17 cellular contexts compared by ENCODE assay signal in the genomic region with DNA sequence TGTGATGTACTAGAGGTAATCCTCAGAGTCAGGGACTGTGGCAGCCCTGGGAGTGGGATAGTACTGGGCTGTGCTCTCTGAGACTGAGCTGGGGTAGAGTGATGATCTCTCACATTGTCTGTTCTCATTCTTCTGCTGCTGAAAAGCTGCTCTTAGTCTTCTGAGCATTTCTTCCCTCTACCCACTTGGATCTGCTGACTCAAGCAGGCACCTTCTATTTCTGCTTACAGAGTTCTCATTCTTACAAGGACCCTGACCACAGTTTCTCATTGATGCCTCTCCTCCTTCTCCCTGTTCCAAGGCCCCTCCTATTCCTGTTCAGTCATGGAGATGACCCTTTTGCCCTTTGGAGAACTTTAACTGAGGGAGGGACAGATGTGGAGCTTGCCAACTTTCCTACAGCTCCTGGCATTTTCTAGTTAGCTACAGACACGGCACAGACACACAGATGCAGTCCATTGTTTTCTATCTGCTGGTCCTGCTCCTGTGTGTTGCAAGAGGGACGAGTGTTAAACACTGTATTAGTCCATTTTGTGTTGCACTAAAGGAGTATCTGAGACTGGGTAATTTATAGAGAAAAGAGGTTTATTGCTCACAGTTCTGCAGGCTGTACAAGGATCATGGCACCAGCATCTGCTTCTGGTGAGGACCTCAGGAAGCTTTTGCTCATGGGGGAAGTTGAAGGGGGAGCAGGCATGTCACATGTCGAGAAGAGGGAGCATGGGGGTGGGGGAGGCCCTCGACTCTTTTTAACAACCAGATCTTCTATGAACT. TPM values are rescaled to one million over a fixed set of nuclear protein-coding genes. Genes with fewer than 3 reads are reported as not detected.
DNase-seq lines count a peak whose midpoint lies in the region; ATAC-seq, FAIRE-seq and TF ChIP-seq lines count a peak whose summit lies in the region.
"Had no signal": no experiment of that assay in that cellular context is flagged by ENCODE, and none has a peak within 500 bp of the region (broad histone marks: within the 10 kb centered on the region; RNA-seq: fewer than 3 reads in every experiment).

No MANE protein-coding gene starts in this region.

- H3K4me3 ChIP-seq in K562 = no peak overlapping the region
- H3K4me3 ChIP-seq: HAP-1, hepatocyte, lower lobe of right lung had no signal

- no peak for DNase-seq in activated naive CD8-positive, alpha-beta T cell treated with anti-CD3 and anti-CD28 coated beads, Interleukin-2, amount 50 U/mL, for 24 hours
- no peak for DNase-seq in activated naive CD8-positive, alpha-beta T cell treated with anti-CD3 and anti-CD28 coated beads for 36 hours
- no peak for DNase-seq in K562 (ENCODE audit: extremely low read depth in 1 of 4, low spot score in 3 of 4)
- DNase-seq in left colon = no peak
- no peak for DNase-seq in substantia nigra (lab: John Stamatoyannopoulos, UW)
- no peak for DNase-seq in GDM1 (lab: John Stamatoyannopoulos, UW)
- DNase-seq: erythroblast, lower lobe of right lung, NCI-H187, NCI-H748 treated with DMSO at 0.1 percent for 48 hours, nucleus accumbens, SHP77 had no signal

- intact Hi-C loops in K562 (cut with micrococcal nuclease) (no loop called here), left colon (cut with DNase I, micrococcal nuclease) (no loop called here)

- H3K79me2 ChIP-seq in K562 (ENCODE audit: control insufficient read depth, insufficient read depth, low read length) = peaks cover 97% of the 10 kb centered on the region

- ATAC-seq in activated naive CD8-positive, alpha-beta T cell treated with anti-CD3 and anti-CD28 coated beads, Interleukin-2, amount 50 U/mL, for 24 hours = peak; percentile 27
- no peak for ATAC-seq in K562
- peak; percentile 23 for ATAC-seq in left colon
- no peak for ATAC-seq in HG03135 (IDR thresholded peaks at IDR 0.05; ENCODE audit: unreplicated experiment)
- ATAC-seq in GM21576 (IDR thresholded peaks at IDR 0.05; ENCODE audit: unreplicated experiment) = no peak
- ATAC-seq: lower lobe of right lung had no signal

- POLR2A ChIA-PET in K562 (lab: Yijun Ruan, JAX) = interaction anchor here (0.6 to 0.8 kb wide), 3 partner anchors 8 to 226 kb away, joined by 3 read pairs; no protein-coding TSS in a partner anchor

- BruUV-seq in K562 (replicated peaks; lab: Mats Ljungman, UMichigan) = no TSS peak

- no peak overlapping the region for H3K4me3 Mint-ChIP-seq in activated naive CD8-positive, alpha-beta T cell treated with anti-CD3 and anti-CD28 coated beads, Interleukin-2, amount 50 U/mL, for 24 hours
- H3K4me3 Mint-ChIP-seq in activated naive CD8-positive, alpha-beta T cell treated with anti-CD3 and anti-CD28 coated beads for 36 hours = no peak overlapping the region
- H3K4me3 Mint-ChIP-seq: activated naive CD8-positive, alpha-beta T cell had no signal

- H2AFZ ChIP-seq in K562 (ENCODE audit: low read depth, low read length) = no peak overlapping the region
- H2AFZ ChIP-seq: hepatocyte had no signal

- TF ChIP-seq CTCF in K562 (IDR thresholded peaks at IDR 0.05 in 2 of 3, conservative IDR thresholded peaks at IDR 0.05 in 1 of 3; ENCODE audit: insufficient read depth in 2 of 3, low read depth in 1 of 3, low read length in 3 of 3) = no peak

- WGBS in K562 (ENCODE audit: insufficient coverage, low coverage, missing lambda C conversion rate) = 67% methylated on average over 4 of the region's 4 CpGs

- no peaks in the 10 kb centered on the region for H3K9me3 Mint-ChIP-seq in activated naive CD8-positive, alpha-beta T cell treated with anti-CD3 and anti-CD28 coated beads, Interleukin-2, amount 50 U/mL, for 24 hours
- no peaks in the 10 kb centered on the region for H3K9me3 Mint-ChIP-seq in activated naive CD8-positive, alpha-beta T cell treated with anti-CD3 and anti-CD28 coated beads for 36 hours

- no peak overlapping the region for H3K9ac ChIP-seq in K562 (ENCODE audit: insufficient read depth in 1 of 2, low read depth in 2 of 2, low read length in 2 of 2)

- H3K27ac ChIP-seq in K562 (ENCODE audit: extremely low read depth, low read depth, low read length) (no peak overlapping the region), substantia nigra (ENCODE audit: low read depth, low read length, poor library complexity, severe bottlenecking) (peak overlapping the region; percentile 5)
- H3K27ac ChIP-seq: hepatocyte, lower lobe of right lung had no signal

- no peak for TF ChIP-seq POLR2A in K562 (conservative IDR thresholded peaks at IDR 0.05)

- H3K27me3 Mint-ChIP-seq in activated naive CD8-positive, alpha-beta T cell treated with anti-CD3 and anti-CD28 coated beads, Interleukin-2, amount 50 U/mL, for 24 hours = no peaks in the 10 kb centered on the region
- H3K27me3 Mint-ChIP-seq in activated naive CD8-positive, alpha-beta T cell treated with anti-CD3 and anti-CD28 coated beads for 36 hours = no peaks in the 10 kb centered on the region
- H3K27me3 Mint-ChIP-seq: activated naive CD8-positive, alpha-beta T cell had no signal

- H4K20me1 ChIP-seq in K562 (replicated peaks; ENCODE audit: control insufficient read depth, insufficient read depth, low read length) = peaks cover 63% of the 10 kb centered on the region

- H3K4me1 Mint-ChIP-seq in activated naive CD8-positive, alpha-beta T cell treated with anti-CD3 and anti-CD28 coated beads, Interleukin-2, amount 50 U/mL, for 24 hours = peaks cover 73% of the 10 kb centered on the region
- H3K4me1 Mint-ChIP-seq in activated naive CD8-positive, alpha-beta T cell treated with anti-CD3 and anti-CD28 coated beads for 36 hours = peaks cover 38% of the 10 kb centered on the region

- H3K9me1 ChIP-seq in K562 (ENCODE audit: control insufficient read depth, insufficient read depth, low read length) = peaks cover 5% of the 10 kb centered on the region

- no peaks in the 10 kb centered on the region for H3K27me3 ChIP-seq in K562 (ENCODE audit: control insufficient read depth in 2 of 2, insufficient read depth in 2 of 2, low read length in 2 of 2)
- H3K27me3 ChIP-seq: hepatocyte had no signal

- CTCF ChIA-PET in K562 (lab: Yijun Ruan, JAX; ENCODE audit: low intra/inter-chr PET ratio) = no interaction called here

- TF ChIP-seq RAD21 in K562 (CRISPR knock-in tag; conservative IDR thresholded peaks at IDR 0.05 in 1 of 2, IDR thresholded peaks at IDR 0.05 in 1 of 2) = no peak

- H3K36me3 ChIP-seq in K562 (ENCODE audit: control insufficient read depth, insufficient read depth, low read length) = peaks cover 35% of the 10 kb centered on the region; the same call in 2 of the 3 replicates
- H3K36me3 ChIP-seq: HAP-1 had no signal

- no peaks in the 10 kb centered on the region for H3K9me3 ChIP-seq in K562 (replicated peaks; ENCODE audit: control insufficient read depth, insufficient read depth, low read depth, low read length)
- H3K9me3 ChIP-seq: HAP-1, lower lobe of right lung had no signal

- no peak for FAIRE-seq in K562 (lab: Jason Lieb, UNC)

- TF ChIP-seq EP300 in K562 (IDR thresholded peaks at IDR 0.05; ENCODE audit: low read length) = no peak

- H3K27ac Mint-ChIP-seq in activated naive CD8-positive, alpha-beta T cell treated with anti-CD3 and anti-CD28 coated beads, Interleukin-2, amount 50 U/mL, for 24 hours = peak overlapping the region; percentile 18
- H3K27ac Mint-ChIP-seq in activated naive CD8-positive, alpha-beta T cell treated with anti-CD3 and anti-CD28 coated beads for 36 hours = no peak overlapping the region
- H3K27ac Mint-ChIP-seq: activated naive CD8-positive, alpha-beta T cell had no signal

- peaks cover 12 to 15% of the 10 kb centered on the region in 2 experiments; a peak in 3 of 5 replicates for H3K4me1 ChIP-seq in K562 (replicated peaks in 1 of 2; ENCODE audit: control insufficient read depth in 2 of 2, insufficient read depth in 2 of 2, low read length in 2 of 2)
- H3K4me1 ChIP-seq: HAP-1 had no signal

- H3K36me3 Mint-ChIP-seq in activated naive CD8-positive, alpha-beta T cell treated with anti-CD3 and anti-CD28 coated beads, Interleukin-2, amount 50 U/mL, for 24 hours (ENCODE audit: low read depth) = peaks cover 32% of the 10 kb centered on the region
- peaks cover 17% of the 10 kb centered on the region for H3K36me3 Mint-ChIP-seq in activated naive CD8-positive, alpha-beta T cell treated with anti-CD3 and anti-CD28 coated beads for 36 hours

- H3K4me2 ChIP-seq in K562 (ENCODE audit: insufficient read depth, low read length) = no peak overlapping the region
- H3K4me2 ChIP-seq: hepatocyte had no signal

- in situ Hi-C loops in K562 (cut with MboI) = no loop called here

TF ChIP-seq in K562, 482 proteins besides CTCF, POLR2A, EP300 and RAD21:
- TF ChIP-seq CBX5 (IDR thresholded peaks at IDR 0.05; ENCODE audit: borderline replicate concordance, low read depth) = no peak
- peak; percentile 40; the same call in 1 of the 2 replicates for TF ChIP-seq ZNF766 (CRISPR knock-in tag; conservative IDR thresholded peaks at IDR 0.05)
TF ChIP-seq in K562: peak in this region for 1.

RNA-seq across cellular contexts. Expression of a gene that starts 12.3 kb away (rescaled TPM):
- 10 to 100 TPM; 53.5 to 57.8 TPM for total RNA-seq in activated naive CD8-positive, alpha-beta T cell treated with anti-CD3 and anti-CD28 coated beads for 36 hours
- 70.6 and 157 TPM in 2 replicates for total RNA-seq in K562 (2011; cell fraction: chromatin; rRNA removed; ENCODE audit: low replicate concordance)
- 89.5 and 98.9 TPM in 2 replicates for total RNA-seq in K562 (2011; cell fraction: nucleolus; rRNA removed)
- total RNA-seq in K562 (2011; cell fraction: nucleoplasm; rRNA removed) = 74.0 and 80.4 TPM in 2 replicates
- 52.1 and 57.2 TPM in 2 replicates for total RNA-seq in K562 (2014; rRNA removed)
- total RNA-seq in K562 (2014; rRNA removed; fragmentation: Illumina TruSeq; extraction: Trizol) = 36.1 and 36.6 TPM in 2 replicates
- 33.3 and 35.6 TPM in 2 replicates for total RNA-seq in K562 (2015; rRNA removed; fragmentation: Illumina TruSeq; extraction: Trizol)
- total RNA-seq in K562 (2021) = 81.3 and 94.2 TPM in 2 replicates
- 66.5 and 72.1 TPM in 2 replicates for polyA plus RNA-seq in K562 (2011; rRNA removed)
- 68.3 and 74.8 TPM in 2 replicates for polyA plus RNA-seq in K562 (2011; cell fraction: cytosol; rRNA removed)
- polyA plus RNA-seq in K562 (2011; cell fraction: nucleus; rRNA removed) = 140 and 167 TPM in 2 replicates
- 53.3 and 64.1 TPM in 2 replicates for polyA plus RNA-seq in K562 (2012)
- 73.6 and 78.3 TPM in 2 replicates for polyA plus RNA-seq in K562 (2014; fragmentation: Illumina TruSeq; extraction: Trizol)
- 1 to 10 TPM in 1 of 2 experiments, under 1 TPM in 1; 0.63 to 1.3 TPM for polyA plus RNA-seq in K562 (2014; fragmentation: Nextera tagmentation; extraction: Ambion mirVana)
- 53.4 and 57.2 TPM in 2 replicates for polyA plus RNA-seq in K562 (2014; rRNA removed)
- polyA minus RNA-seq in K562 (2011; rRNA and poly(A)+ RNA removed) = 48.3 and 60.9 TPM in 2 replicates
- 37.6 and 41.0 TPM in 2 replicates for polyA minus RNA-seq in K562 (2011; cell fraction: cytosol; rRNA and poly(A)+ RNA removed)
- 30.2 and 35.1 TPM in 2 replicates for polyA minus RNA-seq in K562 (2011; cell fraction: nucleus; rRNA and poly(A)+ RNA removed)
- 10 to 100 TPM; 62.5 to 80.8 TPM for total RNA-seq in left colon

Comparison
In these comparisons a context has a peak if more than half of its experiments do, and no peak if none do; other contexts are left out.
1. ATAC-seq: peak in activated naive CD8-positive, alpha-beta T cell treated with anti-CD3 and anti-CD28 coated beads, Interleukin-2, amount 50 U/mL, for 24 hours (single experiment) and left colon (single experiment); none in K562 (single experiment), HG03135 (single experiment) and GM21576 (single experiment).